ENCODE assay signal across 8 cellular contexts in the genomic region with DNA sequence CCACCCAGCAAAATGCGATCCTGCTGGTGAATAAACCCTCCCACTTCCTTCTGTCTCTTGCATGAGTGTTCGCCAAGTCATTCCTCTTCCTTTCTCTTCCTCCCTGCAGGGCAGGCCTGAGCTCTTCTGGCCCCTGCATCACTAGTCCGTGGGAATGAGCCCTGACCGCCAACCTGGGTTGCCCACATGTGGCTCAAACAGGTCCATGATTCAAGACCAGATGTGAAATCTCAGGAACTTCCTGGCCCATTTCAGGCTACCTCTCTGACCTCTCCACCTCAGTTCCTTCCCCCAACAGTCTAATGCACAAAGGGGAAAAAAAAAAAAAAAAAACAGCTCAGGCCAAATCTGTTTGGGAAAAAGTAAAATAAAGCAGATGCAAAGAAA. TPM values are rescaled to one million over a fixed set of nuclear protein-coding genes. Genes with fewer than 3 reads are reported as not detected.
DNase-seq lines count a peak whose midpoint lies in the region; ATAC-seq and TF ChIP-seq lines count a peak whose summit lies in the region.

No MANE protein-coding gene starts in this region.

- H4K20me1 ChIP-seq in OCI-LY7 (ENCODE audit: insufficient read depth, low read length), result no peaks in the 10 kb centered on the region
- H4K20me1 ChIP-seq in neural progenitor cell (ENCODE audit: low read depth), result no peaks in the 10 kb centered on the region

- no peaks in the 10 kb centered on the region for H3K9me3 ChIP-seq in OCI-LY7 (ENCODE audit: low read length)
- no peaks in the 10 kb centered on the region for H3K9me3 ChIP-seq in neural progenitor cell (ENCODE audit: low read depth)

- H3K4me1 ChIP-seq in OCI-LY7 (ENCODE audit: insufficient read depth, low read length, poor library complexity, severe bottlenecking) (peaks cover 20% of the 10 kb centered on the region), neural progenitor cell (peaks cover 17% of the 10 kb centered on the region)

- H3K79me2 ChIP-seq in OCI-LY7 (ENCODE audit: insufficient read depth, low read depth, low read length) (no peaks in the 10 kb centered on the region), neural progenitor cell (ENCODE audit: low read depth) (no peaks in the 10 kb centered on the region)

- no peaks in the 10 kb centered on the region for H3K27me3 ChIP-seq in dorsolateral prefrontal cortex
- H3K27me3 ChIP-seq in neural progenitor cell, result no peaks in the 10 kb centered on the region

- peak overlapping the region; percentile 51 for H3K4me2 ChIP-seq in OCI-LY7 (ENCODE audit: low read length)
- peak overlapping the region; percentile 39 for H3K4me2 ChIP-seq in neural progenitor cell

- H3K27ac Mint-ChIP-seq in neural progenitor cell, result peak overlapping the region; percentile 95

- H3K4me1 Mint-ChIP-seq in neural progenitor cell, result peaks cover 28% of the 10 kb centered on the region

- H3K36me3 ChIP-seq in OCI-LY7 (ENCODE audit: insufficient read depth, low read length) (no peaks in the 10 kb centered on the region), neural progenitor cell (no peaks in the 10 kb centered on the region)

- H3F3A ChIP-seq in neural progenitor cell (ENCODE audit: low read depth), result peaks cover 13% of the 10 kb centered on the region

- POLR2A ChIA-PET in OCI-LY7 (lab: Charles Lee), result interaction anchor here (0.6 to 1.1 kb wide), 3 partner anchors 11 to 238 kb away, joined by 4 to 5 read pairs (median 4); no protein-coding TSS in a partner anchor

- H2AFZ ChIP-seq in OCI-LY7 (ENCODE audit: low read length) (peak overlapping the region; percentile 77), neural progenitor cell (replicated peaks) (peak overlapping the region; percentile 81)

- H3K36me3 Mint-ChIP-seq in neural progenitor cell, result no peaks in the 10 kb centered on the region

- H3K27me3 Mint-ChIP-seq in neural progenitor cell (ENCODE audit: insufficient read depth, low read depth), result peaks cover 7% of the 10 kb centered on the region

- TF ChIP-seq CTCF in OCI-LY7 (conservative IDR thresholded peaks at IDR 0.05; ENCODE audit: low read length), result no peak
- no peak for TF ChIP-seq CTCF in dorsolateral prefrontal cortex (IDR thresholded peaks at IDR 0.05 in 54 of 56, conservative IDR thresholded peaks at IDR 0.05 in 2 of 56; ENCODE audit: low read depth in 1 of 56, partially characterized antibody in 56 of 56)
- TF ChIP-seq CTCF in neural progenitor cell (IDR thresholded peaks at IDR 0.05), result no peak

- H3K4me3 ChIP-seq in OCI-LY7 (ENCODE audit: low read depth, low read length, poor library complexity, severe bottlenecking) (no peak overlapping the region), dorsolateral prefrontal cortex (peak overlapping the region in 12 of 59 donors; percentile 0 to 35 (median 15)), neural progenitor cell (no peak overlapping the region)

- no peak overlapping the region for H3K9ac ChIP-seq in neural progenitor cell

- CTCF ChIA-PET in OCI-LY7 (lab: Charles Lee; ENCODE audit: unreplicated experiment), result interaction anchor here (0.6 kb wide), 2 partner anchors 8 to 39 kb away, joined by 3 read pairs; no protein-coding TSS in a partner anchor

- no peaks in the 10 kb centered on the region for H3K9me3 Mint-ChIP-seq in neural progenitor cell

- no TSS peak for BruUV-seq in OCI-LY7 (replicated peaks; lab: Mats Ljungman, UMichigan)

- no peaks in the 10 kb centered on the region for H3K9me2 ChIP-seq in OCI-LY7 (ENCODE audit: insufficient read depth, low read length)

- DNase-seq in OCI-LY7 (ENCODE audit: low spot score) (no peak), dorsolateral prefrontal cortex (no peak), neural progenitor cell (ENCODE audit: low spot score) (no peak), NCI-H1092 treated with DMSO at 0.1 percent for 48 hours (lab: John Stamatoyannopoulos, UW) (no peak), NCI-H146 (lab: John Stamatoyannopoulos, UW) (no peak)
- no peak for DNase-seq in activated CD8-positive, alpha-beta memory T cell treated with anti-CD3 and anti-CD28 coated beads, Interleukin-2, amount 50 U/mL, for 4 hours

- intact Hi-C loops in OCI-LY7 (cut with micrococcal nuclease; ENCODE audit: unreplicated experiment) (no loop called here), dorsolateral prefrontal cortex (cut with DNase I) (no loop called here)

- ATAC-seq in GM21723 (IDR thresholded peaks at IDR 0.05; ENCODE audit: unreplicated experiment) (peak; percentile 2), HG02571 (IDR thresholded peaks at IDR 0.05; ENCODE audit: unreplicated experiment) (no peak)

- peak overlapping the region; percentile 3 for H3K4me3 Mint-ChIP-seq in neural progenitor cell

- H3K27ac ChIP-seq in OCI-LY7 (ENCODE audit: low read depth, low read length, poor library complexity, severe bottlenecking) (no peak overlapping the region), dorsolateral prefrontal cortex (peak overlapping the region in 58 of 59 donors; percentile 14 to 95 (median 81)), neural progenitor cell (no peak overlapping the region)

RNA-seq across cellular contexts. Expression of a gene that starts 5.4 kb away (rescaled TPM):
- total RNA-seq in OCI-LY7 (2014; rRNA removed; shearing (Covaris generic)), result 42.6 and 45.5 TPM in 2 replicates
- total RNA-seq in OCI-LY7 (2022), result 109 and 126 TPM in 2 replicates
- total RNA-seq in dorsolateral prefrontal cortex, result 100 to 1,000 TPM; 221 to 937 (median 675) TPM
- total RNA-seq in neural progenitor cell (ENCODE audit: low replicate concordance), result 179 and 190 TPM in 2 replicates

RNA-seq across cellular contexts. Expression of a gene that starts 45.3 kb away (rescaled TPM):
- 1.3 TPM in 1 of 2 replicates, not detected in the other for total RNA-seq in OCI-LY7 (2014; rRNA removed; shearing (Covaris generic))
- total RNA-seq in OCI-LY7 (2022), result 0.44 TPM in 1 of 2 replicates, not detected in the other
- 1 to 10 TPM in 93 of 120 experiments, under 1 TPM in 27; 0.35 to 3.7 (median 1.3) TPM for total RNA-seq in dorsolateral prefrontal cortex
- 0.43 and 6.8 TPM in 2 replicates for total RNA-seq in neural progenitor cell (ENCODE audit: low replicate concordance)

Comparison
In these comparisons a context has a peak if more than half of its experiments do, and no peak if none do; other contexts are left out.
1. H3K27ac ChIP-seq: peak in dorsolateral prefrontal cortex (58 of 59); none in OCI-LY7 (single experiment) and neural progenitor cell (single experiment).